In genomic region chrX:317424-318067, GRCh38 we compare ENCODE assay signal across 8 cellular contexts. TPM values are rescaled to one million over a fixed set of nuclear protein-coding genes. Genes with fewer than 3 reads are reported as not detected.
DNase-seq lines count a peak whose midpoint lies in the region; ATAC-seq, FAIRE-seq and TF ChIP-seq lines count a peak whose summit lies in the region.

No MANE protein-coding gene starts in this region.

- H3K4me1 ChIP-seq in left ventricle myocardium inferior = peaks cover 27% of the 10 kb centered on the region

- intact Hi-C loops in left ventricle myocardium inferior (cut with micrococcal nuclease) = no loop called here

- DNase-seq in left ventricle myocardium inferior (no peak), DMS 273 (lab: John Stamatoyannopoulos, UW; ENCODE audit: unreplicated experiment) (no peak), RCC 7860 (ENCODE audit: low spot score) (no peak), NCI-H226 (no peak)
- DNase-seq in stimulated activated CD8-positive, alpha-beta memory T cell treated with anti-CD3 and anti-CD28 coated beads, Interleukin-4, amount 100 ng/mL, for 48 hours = peak; percentile 98

- H3K27ac ChIP-seq in left ventricle myocardium inferior (replicated peaks) = peak overlapping the region; percentile 98

- peaks cover 37% of the 10 kb centered on the region for H3K36me3 ChIP-seq in left ventricle myocardium inferior

- TF ChIP-seq CTCF in GM12875 (IDR thresholded peaks at IDR 0.05; ENCODE audit: borderline replicate concordance, insufficient read depth, low read depth, low read length) (no peak), WI38 (IDR thresholded peaks at IDR 0.05; ENCODE audit: low read depth, low read length) (no peak), left ventricle myocardium inferior (IDR thresholded peaks at IDR 0.05; ENCODE audit: borderline replicate concordance) (no peak)

- no peaks in the 10 kb centered on the region for H3K9me3 ChIP-seq in left ventricle myocardium inferior (replicated peaks)

- no peak for ATAC-seq in GM21528 (IDR thresholded peaks at IDR 0.05; ENCODE audit: low FRiP score, unreplicated experiment)

- FAIRE-seq in RCC 7860 (lab: Jason Lieb, UNC) = no peak

- H3K4me3 ChIP-seq in GM12875 (ENCODE audit: low read depth, low read length) = peak overlapping the region; percentile 36
- H3K4me3 ChIP-seq in WI38 (ENCODE audit: low read depth, low read length) = peak overlapping the region; percentile 76
- peak overlapping the region; percentile 84 for H3K4me3 ChIP-seq in left ventricle myocardium inferior

- H3K27me3 ChIP-seq in left ventricle myocardium inferior (ENCODE audit: low read depth) = no peaks in the 10 kb centered on the region

RNA-seq across cellular contexts. Expression of gene GTPBP6, which starts 1.1 kb away (rescaled TPM):
- total RNA-seq in left ventricle myocardium inferior = 51.1 TPM

RNA-seq across cellular contexts. Expression of gene PLCXD1, which starts 36.4 kb away (rescaled TPM):
- total RNA-seq in left ventricle myocardium inferior = 4.0 TPM
